8 cellular contexts compared by ENCODE assay signal in genomic region chr16:30005341-30006094, GRCh38. TPM values are rescaled to one million over a fixed set of nuclear protein-coding genes. Genes with fewer than 3 reads are reported as not detected.
DNase-seq lines count a peak whose midpoint lies in the region; ATAC-seq and TF ChIP-seq lines count a peak whose summit lies in the region.

No MANE protein-coding gene starts in this region.

- H3K4me3 ChIP-seq in BJ (ENCODE audit: low read depth, low read length), result no peak overlapping the region

- CTCF ChIA-PET in BJ (lab: Yijun Ruan, JAX), result interaction anchor here (0.5 to 2.2 kb wide), 16 partner anchors 9 to 409 kb away, joined by 3 to 10 read pairs (median 4); partner anchors contain the start of genes ASPHD1 and INO80E

- TF ChIP-seq CTCF in BJ (IDR thresholded peaks at IDR 0.05; ENCODE audit: insufficient read depth, low read depth, low read length), result peak; percentile 92
- peak; percentile 74 for TF ChIP-seq CTCF in GM12874 (IDR thresholded peaks at IDR 0.05; ENCODE audit: insufficient read depth, low read depth, low read length)

- DNase-seq in BJ (ENCODE audit: low read depth), result no peak
- peak; percentile 61 for DNase-seq in OCI-M1 (lab: John Stamatoyannopoulos, UW)
- DNase-seq in astrocyte of the hippocampus (ENCODE audit: low read depth, low spot score), result peak; percentile 62
- peak; percentile 41 for DNase-seq in inferior parietal cortex (ENCODE audit: extremely low spot score)
- DNase-seq in stromal cell of bone marrow (ENCODE audit: low read depth), result peak; percentile 11

- peaks cover 7% of the 10 kb centered on the region for H3K27me3 ChIP-seq in BJ (ENCODE audit: control insufficient read depth, insufficient read depth, low read length)

- no peak for ATAC-seq in HG03095 (IDR thresholded peaks at IDR 0.05; ENCODE audit: unreplicated experiment)
- no peak for ATAC-seq in GM21619 (IDR thresholded peaks at IDR 0.05; ENCODE audit: unreplicated experiment)

- H3K36me3 ChIP-seq in BJ (ENCODE audit: control insufficient read depth, insufficient read depth, low read length), result peaks cover 12% of the 10 kb centered on the region

- POLR2A ChIA-PET in BJ (lab: Charles Lee), result no interaction called here

RNA-seq across cellular contexts. Expression of gene DOC2A, which starts 5.3 kb away (rescaled TPM):
- 0.26 and 0.64 TPM in 2 replicates for polyA plus RNA-seq in BJ (2011; rRNA removed)
- not detected in 2 replicates for polyA minus RNA-seq in BJ (2011; rRNA and poly(A)+ RNA removed)

RNA-seq across cellular contexts. Expression of gene INO80E, which starts 9.5 kb away (rescaled TPM):
- 34.5 and 35.6 TPM in 2 replicates for polyA plus RNA-seq in BJ (2011; rRNA removed)
- 7.3 and 8.0 TPM in 2 replicates for polyA minus RNA-seq in BJ (2011; rRNA and poly(A)+ RNA removed)

RNA-seq across cellular contexts. Expression of gene HIRIP3, which starts 10.1 kb away (rescaled TPM):
- polyA plus RNA-seq in BJ (2011; rRNA removed), result 7.7 and 9.6 TPM in 2 replicates
- 3.3 and 4.5 TPM in 2 replicates for polyA minus RNA-seq in BJ (2011; rRNA and poly(A)+ RNA removed)

RNA-seq across cellular contexts. Expression of gene C16orf92, which starts 17.5 kb away (rescaled TPM):
- polyA plus RNA-seq in BJ (2011; rRNA removed), result not detected in 2 replicates
- not detected in 2 replicates for polyA minus RNA-seq in BJ (2011; rRNA and poly(A)+ RNA removed)

RNA-seq across cellular contexts. Expression of gene TLCD3B, which starts 25.6 kb away (rescaled TPM):
- polyA plus RNA-seq in BJ (2011; rRNA removed), result 0.06 and 0.13 TPM in 2 replicates
- polyA minus RNA-seq in BJ (2011; rRNA and poly(A)+ RNA removed), result not detected in 2 replicates
